ENCODE assay signal across 9 cellular contexts in the genomic region with DNA sequence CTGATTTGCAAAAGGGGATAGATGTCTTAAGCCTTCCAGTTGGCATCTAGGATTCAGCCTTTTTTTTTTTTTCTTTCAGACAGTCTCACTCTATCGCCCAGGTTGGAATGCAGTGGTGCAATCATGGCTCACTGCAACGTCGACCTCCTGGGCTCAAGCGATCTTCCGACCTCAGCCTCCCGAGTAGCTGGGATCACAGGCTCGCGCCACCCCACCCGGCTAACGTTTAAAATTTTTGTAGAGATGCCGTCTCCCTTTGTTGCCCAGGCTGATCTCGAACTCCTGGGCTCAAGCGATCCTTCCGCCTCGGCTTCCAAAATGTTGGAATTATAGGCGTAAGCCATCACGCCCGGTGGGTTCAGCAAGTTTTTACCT. TPM values are rescaled to one million over a fixed set of nuclear protein-coding genes. Genes with fewer than 3 reads are reported as not detected.
DNase-seq lines count a peak whose midpoint lies in the region; ATAC-seq, FAIRE-seq and TF ChIP-seq lines count a peak whose summit lies in the region.
"Had no signal": no experiment of that assay in that cellular context is flagged by ENCODE, and none has a peak within 500 bp of the region (broad histone marks: within the 10 kb centered on the region; RNA-seq: fewer than 3 reads in every experiment).

No MANE protein-coding gene starts in this region.

- no peak for TF ChIP-seq CTCF in A549 (IDR thresholded peaks at IDR 0.05)

- peak overlapping the region in 1 of 2 experiments; percentile 96; a peak in 2 of 6 replicates for H3K27ac ChIP-seq in A549

- H3K36me3 Mint-ChIP-seq in activated T-helper 1 cell treated with anti-CD3 and anti-CD28 coated beads, Interleukin-12 subunit alpha, Interleukin-12 subunit beta, Interleukin-2, Interleukin-4 antibody, amounts not matched to agents 30 ng/mL and 10 ng/mL and 1 ng/mL, durations not matched to agents 14 hours and 24 hours and 36 hours (ENCODE audit: low read depth), result peaks cover 7% of the 10 kb centered on the region
- peaks cover 0 to 4% (median 0%) of the 10 kb centered on the region in 3 donors for H3K36me3 Mint-ChIP-seq in naive thymus-derived CD8-positive, alpha-beta T cell

- H3K9me3 ChIP-seq in A549, result no peaks in the 10 kb centered on the region

- H3K4me3 Mint-ChIP-seq in activated T-helper 1 cell treated with anti-CD3 and anti-CD28 coated beads, Interleukin-12 subunit alpha, Interleukin-12 subunit beta, Interleukin-2, Interleukin-4 antibody, amounts not matched to agents 30 ng/mL and 10 ng/mL and 1 ng/mL, durations not matched to agents 14 hours and 24 hours and 36 hours, result peak overlapping the region; percentile 27
- H3K4me3 Mint-ChIP-seq in naive thymus-derived CD8-positive, alpha-beta T cell, result peak overlapping the region in 7 of 10 donors; percentile 26 to 98 (median 96)

- POLR2A ChIA-PET in A549 (lab: Yijun Ruan, JAX), result interaction anchor here (0.5 to 1.8 kb wide), 2 partner anchors 32 to 365 kb away, joined by 3 to 15 read pairs; a partner anchor contains a TSS
- POLR2A ChIA-PET in naive thymus-derived CD8-positive, alpha-beta T cell (lab: Charles Lee), result interaction anchor here (1.2 to 2.7 kb wide), 2 partner anchors 17 to 31 kb away, joined by 3 to 33 read pairs; a partner anchor contains a TSS

- intact Hi-C loops in activated T-helper 1 cell treated with anti-CD3 and anti-CD28 coated beads, Interleukin-12 subunit alpha, Interleukin-12 subunit beta, Interleukin-2, Interleukin-4 antibody, amounts not matched to agents 30 ng/mL and 10 ng/mL and 1 ng/mL, durations not matched to agents 14 hours and 24 hours and 36 hours (cut with micrococcal nuclease), result loop anchor here (1.0 to 5.0 kb wide), 6 partner anchors 32 to 456 kb away; a partner anchor contains a TSS

- CTCF ChIA-PET in A549 (lab: Yijun Ruan, JAX), result no interaction called here

- no peak for TF ChIP-seq POLR2A in A549 (IDR thresholded peaks at IDR 0.05; ENCODE audit: low read length)

- DNase-seq in A549 (ENCODE audit: low read depth in 1 of 2, low spot score in 1 of 2) (no peak), ELF-1 (ENCODE audit: low read depth, low spot score) (peak; percentile 18), NOMO-1 treated with dmso at 0.1 percent for 144 hours (lab: John Stamatoyannopoulos, UW; ENCODE audit: unreplicated experiment) (no peak), T-helper 2 cell (no peak), DMS114 treated with DMSO at 0.1 percent for 48 hours (lab: John Stamatoyannopoulos, UW; ENCODE audit: unreplicated experiment) (no peak)
- no peak for DNase-seq in activated T-helper 1 cell treated with anti-CD3 and anti-CD28 coated beads, Interleukin-12 subunit alpha, Interleukin-12 subunit beta, Interleukin-2, Interleukin-4 antibody, amounts not matched to agents 30 ng/mL and 10 ng/mL and 1 ng/mL, durations not matched to agents 14 hours and 24 hours and 36 hours (ENCODE audit: low spot score)
- DNase-seq in naive thymus-derived CD8-positive, alpha-beta T cell, result no peak
- no peak for DNase-seq in central memory CD4-positive, alpha-beta T cell

- H3K27ac Mint-ChIP-seq in activated T-helper 1 cell treated with anti-CD3 and anti-CD28 coated beads, Interleukin-12 subunit alpha, Interleukin-12 subunit beta, Interleukin-2, Interleukin-4 antibody, amounts not matched to agents 30 ng/mL and 10 ng/mL and 1 ng/mL, durations not matched to agents 14 hours and 24 hours and 36 hours, result no peak overlapping the region
- H3K27ac Mint-ChIP-seq in naive thymus-derived CD8-positive, alpha-beta T cell, result peak overlapping the region in 4 of 10 donors; percentile 33 to 97 (median 92)

- peaks cover 46% of the 10 kb centered on the region for H3K4me1 Mint-ChIP-seq in activated T-helper 1 cell treated with anti-CD3 and anti-CD28 coated beads, Interleukin-12 subunit alpha, Interleukin-12 subunit beta, Interleukin-2, Interleukin-4 antibody, amounts not matched to agents 30 ng/mL and 10 ng/mL and 1 ng/mL, durations not matched to agents 14 hours and 24 hours and 36 hours (ENCODE audit: low read depth)
- peaks cover 33 to 63% (median 57%) of the 10 kb centered on the region in 4 donors for H3K4me1 Mint-ChIP-seq in naive thymus-derived CD8-positive, alpha-beta T cell

- H3K4me3 ChIP-seq in A549, result no peak overlapping the region; the same call in 2 of the 3 replicates

- no peak for ATAC-seq in A549
- no peak for ATAC-seq in naive thymus-derived CD8-positive, alpha-beta T cell

- H3K27me3 Mint-ChIP-seq in activated T-helper 1 cell treated with anti-CD3 and anti-CD28 coated beads, Interleukin-12 subunit alpha, Interleukin-12 subunit beta, Interleukin-2, Interleukin-4 antibody, amounts not matched to agents 30 ng/mL and 10 ng/mL and 1 ng/mL, durations not matched to agents 14 hours and 24 hours and 36 hours (ENCODE audit: insufficient read depth), result no peaks in the 10 kb centered on the region
- no peaks in the 10 kb centered on the region for H3K27me3 Mint-ChIP-seq in naive thymus-derived CD8-positive, alpha-beta T cell

- H3K4me2 ChIP-seq in A549, result peak overlapping the region; percentile 64

- no peak for FAIRE-seq in A549 (lab: Jason Lieb, UNC)
- FAIRE-seq: small intestine had no signal

- peaks cover 49% of the 10 kb centered on the region for H3K4me1 ChIP-seq in A549

- TF ChIP-seq RAD21 in A549 (conservative IDR thresholded peaks at IDR 0.05 in 1 of 2, IDR thresholded peaks at IDR 0.05 in 1 of 2), result no peak

- 61% methylated on average over 18 of the region's 18 CpGs for WGBS in A549 (ENCODE audit: missing lambda C conversion rate)

- TF ChIP-seq EP300 in A549 (IDR thresholded peaks at IDR 0.05), result no peak

- H3K9me3 Mint-ChIP-seq in activated T-helper 1 cell treated with anti-CD3 and anti-CD28 coated beads, Interleukin-12 subunit alpha, Interleukin-12 subunit beta, Interleukin-2, Interleukin-4 antibody, amounts not matched to agents 30 ng/mL and 10 ng/mL and 1 ng/mL, durations not matched to agents 14 hours and 24 hours and 36 hours, result no peaks in the 10 kb centered on the region
- H3K9me3 Mint-ChIP-seq in naive thymus-derived CD8-positive, alpha-beta T cell, result no peaks in the 10 kb centered on the region

TF ChIP-seq in A549, 52 proteins besides CTCF, POLR2A, EP300 and RAD21 (continues in another document):
- no peak for TF ChIP-seq PHF8 (IDR thresholded peaks at IDR 0.05; ENCODE audit: borderline replicate concordance, low read depth)
- no peak for TF ChIP-seq POLR2AphosphoS2 (conservative IDR thresholded peaks at IDR 0.05; ENCODE audit: low read length)
- TF ChIP-seq, protein P1, sequence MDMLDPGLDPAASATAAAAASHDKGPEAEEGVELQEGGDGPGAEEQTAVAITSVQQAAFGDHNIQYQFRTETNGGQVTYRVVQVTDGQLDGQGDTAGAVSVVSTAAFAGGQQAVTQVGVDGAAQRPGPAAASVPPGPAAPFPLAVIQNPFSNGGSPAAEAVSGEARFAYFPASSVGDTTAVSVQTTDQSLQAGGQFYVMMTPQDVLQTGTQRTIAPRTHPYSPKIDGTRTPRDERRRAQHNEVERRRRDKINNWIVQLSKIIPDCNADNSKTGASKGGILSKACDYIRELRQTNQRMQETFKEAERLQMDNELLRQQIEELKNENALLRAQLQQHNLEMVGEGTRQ (IDR thresholded peaks at IDR 0.05), result no peak
- TF ChIP-seq BHLHE40 (IDR thresholded peaks at IDR 0.05; ENCODE audit: low read depth, low read length), result no peak
- TF ChIP-seq GATA3 (IDR thresholded peaks at IDR 0.05; ENCODE audit: borderline replicate concordance), result no peak

RNA-seq across cellular contexts. Expression of a gene that starts 0.6 kb away (rescaled TPM):
- 14.0 and 15.3 TPM in 2 replicates for polyA plus RNA-seq in A549 (2011; rRNA removed)
- 4.0 and 4.4 TPM in 2 replicates for polyA plus RNA-seq in A549 (2012; cell fraction: cytosol; rRNA removed)
- 2.4 and 3.0 TPM in 2 replicates for polyA plus RNA-seq in A549 (2012; cell fraction: nucleus; rRNA removed)
- 11.3 to 12.1 TPM (median 11.6 TPM) in 3 replicates for polyA plus RNA-seq in A549 (2017; fragmentation: RNase III; extraction: RNeasy Plus Mini Kit Qiagen cat#74134 plus additional on column Dnase treatment)
- polyA minus RNA-seq in A549 (2011; rRNA and poly(A)+ RNA removed), result 4.6 and 6.5 TPM in 2 replicates
- 31.4 and 38.8 TPM in 2 replicates for total RNA-seq in activated T-helper 1 cell treated with anti-CD3 and anti-CD28 coated beads, Interleukin-12 subunit alpha, Interleukin-12 subunit beta, Interleukin-2, Interleukin-4 antibody, amounts not matched to agents 30 ng/mL and 10 ng/mL and 1 ng/mL, durations not matched to agents 14 hours and 24 hours and 36 hours
- total RNA-seq in naive thymus-derived CD8-positive, alpha-beta T cell, result 10 to 100 TPM; 17.4 to 20.5 TPM
- 10 to 100 TPM in 1 of 3 donors, 1 to 10 TPM in 2; 7.5 to 11.3 (median 8.2) TPM for polyA plus RNA-seq in naive thymus-derived CD8-positive, alpha-beta T cell

RNA-seq across cellular contexts. Expression of a gene that starts 1.3 kb away (rescaled TPM):
- polyA plus RNA-seq in A549 (2011; rRNA removed), result 81.6 and 85.2 TPM in 2 replicates
- polyA plus RNA-seq in A549 (2012; cell fraction: cytosol; rRNA removed), result 31.0 and 36.8 TPM in 2 replicates
- 14.0 and 16.2 TPM in 2 replicates for polyA plus RNA-seq in A549 (2012; cell fraction: nucleus; rRNA removed)
- polyA plus RNA-seq in A549 (2017; fragmentation: RNase III; extraction: RNeasy Plus Mini Kit Qiagen cat#74134 plus additional on column Dnase treatment), result 54.9 to 59.7 TPM (median 55.6 TPM) in 3 replicates
- 28.2 and 28.3 TPM in 2 replicates for polyA minus RNA-seq in A549 (2011; rRNA and poly(A)+ RNA removed)
- 24.1 and 29.5 TPM in 2 replicates for total RNA-seq in activated T-helper 1 cell treated with anti-CD3 and anti-CD28 coated beads, Interleukin-12 subunit alpha, Interleukin-12 subunit beta, Interleukin-2, Interleukin-4 antibody, amounts not matched to agents 30 ng/mL and 10 ng/mL and 1 ng/mL, durations not matched to agents 14 hours and 24 hours and 36 hours
- 10 to 100 TPM; 20.9 to 22.7 TPM for total RNA-seq in naive thymus-derived CD8-positive, alpha-beta T cell
- polyA plus RNA-seq in naive thymus-derived CD8-positive, alpha-beta T cell, result 10 to 100 TPM; 25.4 to 27.4 (median 27.0) TPM

RNA-seq across cellular contexts. Expression of a gene that starts 32.3 kb away (rescaled TPM):
- 47.7 and 59.0 TPM in 2 replicates for polyA plus RNA-seq in A549 (2011; rRNA removed)
- polyA plus RNA-seq in A549 (2012; cell fraction: cytosol; rRNA removed), result 23.0 and 25.6 TPM in 2 replicates
- 27.7 and 28.6 TPM in 2 replicates for polyA plus RNA-seq in A549 (2012; cell fraction: nucleus; rRNA removed)
- polyA plus RNA-seq in A549 (2017; fragmentation: RNase III; extraction: RNeasy Plus Mini Kit Qiagen cat#74134 plus additional on column Dnase treatment), result 35.0 to 38.4 TPM (median 37.6 TPM) in 3 replicates
- 76.2 and 88.5 TPM in 2 replicates for polyA minus RNA-seq in A549 (2011; rRNA and poly(A)+ RNA removed)
- total RNA-seq in activated T-helper 1 cell treated with anti-CD3 and anti-CD28 coated beads, Interleukin-12 subunit alpha, Interleukin-12 subunit beta, Interleukin-2, Interleukin-4 antibody, amounts not matched to agents 30 ng/mL and 10 ng/mL and 1 ng/mL, durations not matched to agents 14 hours and 24 hours and 36 hours, result 36.2 and 37.4 TPM in 2 replicates
- 10 to 100 TPM; 45.6 to 47.8 TPM for total RNA-seq in naive thymus-derived CD8-positive, alpha-beta T cell
- polyA plus RNA-seq in naive thymus-derived CD8-positive, alpha-beta T cell, result 10 to 100 TPM; 41.6 to 53.7 (median 44.6) TPM
